Comparison of ENCODE assay signal across 11 cellular contexts in the genomic region with DNA sequence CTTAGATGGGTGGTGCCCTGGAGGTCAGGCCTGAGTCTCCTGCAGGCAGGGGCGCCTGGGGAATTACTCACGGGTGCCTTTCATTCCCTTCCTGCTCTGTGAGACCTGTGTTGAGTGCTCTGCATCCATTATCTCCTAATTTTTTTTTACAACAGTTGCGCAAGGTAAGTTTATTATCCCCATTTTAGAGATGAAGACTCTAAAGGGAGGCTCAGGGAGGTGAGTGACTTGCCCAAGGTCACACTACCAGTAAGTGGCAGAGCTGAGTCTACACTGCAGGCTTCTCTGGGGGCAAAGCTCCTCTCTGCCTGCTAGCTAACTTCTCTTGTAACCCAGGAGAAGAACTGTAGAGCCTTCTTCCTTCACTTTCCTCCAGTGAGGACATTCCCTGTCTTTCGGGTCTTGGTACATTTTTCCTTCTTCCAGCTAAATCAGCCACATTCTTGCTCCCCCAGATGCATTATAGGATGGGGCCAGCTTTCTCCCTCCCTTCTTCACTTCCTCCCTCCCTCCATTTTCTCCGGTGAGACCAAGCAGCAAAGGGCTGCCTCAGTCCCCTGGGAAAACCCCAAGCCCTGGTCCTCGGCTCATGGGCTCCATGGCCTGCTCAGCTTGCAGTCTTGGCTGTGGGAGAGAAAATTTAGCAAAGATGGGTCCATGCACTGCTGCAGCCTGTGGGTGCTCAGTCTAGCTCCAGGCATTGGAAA. TPM values are rescaled to one million over a fixed set of nuclear protein-coding genes. Genes with fewer than 3 reads are reported as not detected.
DNase-seq lines count a peak whose midpoint lies in the region; FAIRE-seq and TF ChIP-seq lines count a peak whose summit lies in the region.
"Had no signal": no experiment of that assay in that cellular context is flagged by ENCODE, and none has a peak within 500 bp of the region (broad histone marks: within the 10 kb centered on the region; RNA-seq: fewer than 3 reads in every experiment).

No MANE protein-coding gene starts in this region.

- peaks cover 9% of the 10 kb centered on the region for H3K23me2 ChIP-seq in H1 (ENCODE audit: low read depth, low read length)

- H4K5ac ChIP-seq in H1 (ENCODE audit: insufficient read length, low read depth, low read length) = peak overlapping the region; percentile 22

- H4K8ac ChIP-seq in H1 (ENCODE audit: extremely low read depth, insufficient read depth, low read length) = peak overlapping the region; percentile 87

- H4K20me1 ChIP-seq in H1 (replicated peaks in 1 of 2; ENCODE audit: control insufficient read depth in 1 of 2, insufficient read depth in 2 of 2, low read length in 2 of 2) = peaks cover 3 to 7% of the 10 kb centered on the region in 2 experiments

- 78% methylated on average over 6 of the region's 6 CpGs; no CpG with 5 or more reads in 1 of the 2 experiments for WGBS in H1 (ENCODE audit: extremely low coverage in 1 of 2, insufficient coverage in 1 of 2, insufficient read length in 1 of 2, insufficient replicate concordance in 2 of 2, low coverage in 1 of 2, low lambda C conversion rate in 2 of 2, missing lambda C conversion rate in 1 of 2), 2 experiments

- peaks cover 49% of the 10 kb centered on the region for H3K4me1 Mint-ChIP-seq in activated CD4-positive, alpha-beta T cell treated with anti-CD3 and anti-CD28 coated beads, Interleukin-2, amount 10 ng/mL, durations not matched to agents 7 days and 5 days

- no peaks in the 10 kb centered on the region; the same call in none of the 2 replicates for H3K79me1 ChIP-seq in H1 (ENCODE audit: low read depth, low read length)

- no peak for DNase-seq in activated CD4-positive, alpha-beta T cell treated with anti-CD3 and anti-CD28 coated beads, Interleukin-2, amount 10 ng/mL, durations not matched to agents 7 days and 5 days
- no peak for DNase-seq in activated CD4-positive, alpha-beta T cell treated with anti-CD3 and anti-CD28 coated beads, Interleukin-2, amount 50 U/mL, for 1 hour
- DNase-seq in SJCRH30 (peak in 1 of 2 experiments; percentile 39), H1 (ENCODE audit: low read depth in 1 of 2, low spot score in 2 of 2) (no peak), kidney (no peak), NCI-H1436 (lab: John Stamatoyannopoulos, UW) (no peak), GM19238 (ENCODE audit: insufficient read length, low spot score) (no peak)
- DNase-seq: upper lobe of right lung had no signal

- no peaks in the 10 kb centered on the region for H3K9me3 ChIP-seq in SJCRH30 (replicated peaks)
- no peaks in the 10 kb centered on the region for H3K9me3 ChIP-seq in H1 (ENCODE audit: insufficient read depth in 2 of 2, low read depth in 1 of 2, low read length in 1 of 2)
- H3K9me3 ChIP-seq in skeletal muscle satellite cell (replicated peaks; ENCODE audit: low read length) = no peaks in the 10 kb centered on the region
- H3K9me3 ChIP-seq in kidney (ENCODE audit: control insufficient read depth in 1 of 2, low read length in 2 of 2) = no peaks in the 10 kb centered on the region
- H3K9me3 ChIP-seq: upper lobe of right lung had no signal

- intact Hi-C loops in kidney (cut with DNase I) = no loop called here

- peak overlapping the region; percentile 73 for H3K27ac Mint-ChIP-seq in activated CD4-positive, alpha-beta T cell treated with anti-CD3 and anti-CD28 coated beads, Interleukin-2, amount 10 ng/mL, durations not matched to agents 7 days and 5 days
- H3K27ac Mint-ChIP-seq: dendritic cell treated with granulocyte-macrophage colony-stimulating factor and Interleukin-4, amounts not matched to agents 40 ng/mL and 50 ng/mL, for 4 days had no signal

- peak overlapping the region; percentile 64 for H3K4me3 Mint-ChIP-seq in activated CD4-positive, alpha-beta T cell treated with anti-CD3 and anti-CD28 coated beads, Interleukin-2, amount 10 ng/mL, durations not matched to agents 7 days and 5 days
- H3K4me3 Mint-ChIP-seq: dendritic cell treated with granulocyte-macrophage colony-stimulating factor and Interleukin-4, amounts not matched to agents 40 ng/mL and 50 ng/mL, for 4 days had no signal

- H2AFZ ChIP-seq in H1 (ENCODE audit: low read length) = no peak overlapping the region

- H3K23ac ChIP-seq in H1 (ENCODE audit: insufficient read length) = no peak overlapping the region

- peak overlapping the region; percentile 66 for H3K4ac ChIP-seq in H1 (replicated peaks; ENCODE audit: insufficient read length, low read depth, low read length)

- H3K27ac ChIP-seq in SJCRH30 (peak overlapping the region; percentile 75), H1 (ENCODE audit: low read depth, low read length) (peak overlapping the region; percentile 59; the same call in 1 of the 2 replicates), kidney (ENCODE audit: low read depth in 2 of 2, low read length in 2 of 2) (no peak overlapping the region)
- H3K27ac ChIP-seq: upper lobe of right lung had no signal

- H2BK20ac ChIP-seq in H1 (ENCODE audit: low read length) = 0 out of 2 replicates have a peak overlapping the region, but pooled peaks have one; percentile 77

- TF ChIP-seq POLR2A in H1 (IDR thresholded peaks at IDR 0.05; ENCODE audit: control extremely low read depth in 1 of 2, low read depth in 2 of 2, low read length in 2 of 2) = no peak

- no peaks in the 10 kb centered on the region for H3K9me3 Mint-ChIP-seq in activated CD4-positive, alpha-beta T cell treated with anti-CD3 and anti-CD28 coated beads, Interleukin-2, amount 10 ng/mL, durations not matched to agents 7 days and 5 days
- H3K9me3 Mint-ChIP-seq: dendritic cell treated with granulocyte-macrophage colony-stimulating factor and Interleukin-4, amounts not matched to agents 40 ng/mL and 50 ng/mL, for 4 days had no signal

- H4K91ac ChIP-seq in H1 (replicated peaks; ENCODE audit: insufficient read length, low read length) = no peak overlapping the region

- H3K14ac ChIP-seq in H1 (ENCODE audit: insufficient read length) = no peak overlapping the region

- POLR2A ChIA-PET in activated CD4-positive, alpha-beta T cell treated with anti-CD3 and anti-CD28 coated beads, Interleukin-2, amount 10 ng/mL, durations not matched to agents 7 days and 5 days (lab: Charles Lee) = interaction anchor here (0.8 kb wide), 1 partner anchor 44 kb away, joined by 4 read pairs; no protein-coding TSS in a partner anchor
- POLR2A ChIA-PET in H1 (lab: Charles Lee; ENCODE audit: partially characterized antibody) = interaction anchor here (0.7 to 67.5 kb wide), 18 partner anchors 21 to 143 kb away, joined by 3 to 3349 read pairs (median 4); a partner anchor contains a TSS

- FAIRE-seq in H1 (lab: Jason Lieb, UNC) (no peak), kidney (lab: Jason Lieb, UNC) (no peak)

- CTCF ChIA-PET in activated CD4-positive, alpha-beta T cell treated with anti-CD3 and anti-CD28 coated beads, Interleukin-2, amount 10 ng/mL, durations not matched to agents 7 days and 5 days (lab: Charles Lee) = interaction anchor here (0.9 to 46.8 kb wide), 8 partner anchors 7 to 139 kb away, joined by 3 to 1643 read pairs (median 6); a partner anchor contains a TSS
- CTCF ChIA-PET in H1 (lab: Charles Lee; ENCODE audit: partially characterized antibody) = interaction anchor here (0.8 to 23.6 kb wide), 16 partner anchors 8 to 140 kb away, joined by 3 to 430 read pairs (median 5); a partner anchor contains a TSS

- H3K9ac ChIP-seq in H1 (replicated peaks in 1 of 4; ENCODE audit: extremely low read depth in 1 of 4, low read depth in 3 of 4, low read length in 3 of 4) = no peak overlapping the region
- H3K9ac ChIP-seq in skeletal muscle satellite cell (ENCODE audit: low read depth, low read length) = peak overlapping the region; percentile 71
- no peak overlapping the region for H3K9ac ChIP-seq in kidney (ENCODE audit: low read length in 2 of 2)

- no peak overlapping the region for H2BK15ac ChIP-seq in H1 (ENCODE audit: low read length)

- H2BK12ac ChIP-seq in H1 (ENCODE audit: low read depth, low read length) = peak overlapping the region; percentile 80; the same call in 1 of the 2 replicates

- H3K4me2 ChIP-seq in H1 (ENCODE audit: insufficient read depth in 1 of 2, low read depth in 2 of 2, low read length in 2 of 2) = peak overlapping the region; percentile 89 to 93
- peak overlapping the region; percentile 90 for H3K4me2 ChIP-seq in skeletal muscle satellite cell (ENCODE audit: low read length)

- H3K4me3 ChIP-seq in SJCRH30 = peak overlapping the region; percentile 76
- H3K4me3 ChIP-seq in H1 (ENCODE audit: extremely low read depth in 1 of 4, insufficient read depth in 2 of 4, low read depth in 3 of 4, low read length in 4 of 4) = peak overlapping the region in 3 of 4 experiments; percentile 33 to 74 (median 46); a peak in 4 of 8 replicates
- H3K4me3 ChIP-seq in skeletal muscle satellite cell (ENCODE audit: low read length) = peak overlapping the region; percentile 82
- H3K4me3 ChIP-seq in kidney (ENCODE audit: low read length in 2 of 2) = no peak overlapping the region
- H3K4me3 ChIP-seq: upper lobe of right lung had no signal

- peak overlapping the region; percentile 40; the same call in 1 of the 2 replicates for H2AK5ac ChIP-seq in H1 (ENCODE audit: low read depth, low read length)

- TF ChIP-seq CTCF in H1 (IDR thresholded peaks at IDR 0.05; ENCODE audit: control extremely low read depth in 1 of 3, insufficient read depth in 1 of 3, low read depth in 1 of 3, low read length in 3 of 3) (no peak), kidney (IDR thresholded peaks at IDR 0.05; ENCODE audit: borderline replicate concordance, extremely low read depth, insufficient read depth) (no peak)

- H3K27me3 ChIP-seq in SJCRH30 = no peaks in the 10 kb centered on the region
- H3K27me3 ChIP-seq in H1 (replicated peaks in 1 of 4; ENCODE audit: control insufficient read depth in 3 of 4, extremely low read depth in 1 of 4, insufficient read depth in 3 of 4, low read length in 3 of 4) = peaks cover 0 to 19% (median 10%) of the 10 kb centered on the region in 4 experiments; a peak in 5 of 7 replicates
- no peaks in the 10 kb centered on the region for H3K27me3 ChIP-seq in skeletal muscle satellite cell (ENCODE audit: control insufficient read depth, insufficient read depth, low read length)

- H2BK5ac ChIP-seq in H1 (ENCODE audit: low read depth, low read length) = peak overlapping the region; percentile 20; the same call in 1 of the 2 replicates

- no peak overlapping the region for H3K56ac ChIP-seq in H1 (replicated peaks; ENCODE audit: insufficient read length, low read depth, low read length)

- H3K4me1 ChIP-seq in SJCRH30 (peaks cover 12% of the 10 kb centered on the region), H1 (replicated peaks in 1 of 4; ENCODE audit: control insufficient read depth in 3 of 4, insufficient read depth in 4 of 4, low read length in 3 of 4) (peaks cover 0 to 32% (median 17%) of the 10 kb centered on the region in 4 experiments; a peak in 6 of 7 replicates), skeletal muscle satellite cell (ENCODE audit: control insufficient read depth, insufficient read depth, low read length) (peaks cover 21% of the 10 kb centered on the region), kidney (ENCODE audit: control insufficient read depth in 1 of 2, insufficient read depth in 1 of 2, low read depth in 1 of 2, low read length in 2 of 2) (peaks cover 6 to 11% of the 10 kb centered on the region in 2 donors)

- no peaks in the 10 kb centered on the region for H3K79me2 ChIP-seq in H1 (ENCODE audit: control insufficient read depth in 1 of 2, insufficient read depth in 2 of 2, low read length in 2 of 2)

- no peak for TF ChIP-seq EP300 in H1 (IDR thresholded peaks at IDR 0.05; ENCODE audit: borderline replicate concordance in 1 of 2, low read depth in 2 of 2, low read length in 2 of 2)

- no peak for TF ChIP-seq RAD21 in H1 (IDR thresholded peaks at IDR 0.05 in 1 of 2, conservative IDR thresholded peaks at IDR 0.05 in 1 of 2; ENCODE audit: low read depth in 2 of 2, low read length in 2 of 2)

- H3K36me3 Mint-ChIP-seq in activated CD4-positive, alpha-beta T cell treated with anti-CD3 and anti-CD28 coated beads, Interleukin-2, amount 10 ng/mL, durations not matched to agents 7 days and 5 days (ENCODE audit: low read depth) = peaks cover 3% of the 10 kb centered on the region

- peaks cover 13% of the 10 kb centered on the region for H3K27me3 Mint-ChIP-seq in activated CD4-positive, alpha-beta T cell treated with anti-CD3 and anti-CD28 coated beads, Interleukin-2, amount 10 ng/mL, durations not matched to agents 7 days and 5 days

- H3K36me3 ChIP-seq in SJCRH30 (peaks cover 12% of the 10 kb centered on the region; the same call in 1 of the 2 replicates), H1 (ENCODE audit: control insufficient read depth in 2 of 4, insufficient read depth in 4 of 4, low read length in 3 of 4) (no peaks in the 10 kb centered on the region), skeletal muscle satellite cell (ENCODE audit: insufficient read depth, low read length) (peaks cover 6% of the 10 kb centered on the region), kidney (ENCODE audit: control insufficient read depth in 1 of 2, insufficient read depth in 2 of 2, low read length in 2 of 2) (no peaks in the 10 kb centered on the region)
- H3K36me3 ChIP-seq: upper lobe of right lung had no signal

- H3K18ac ChIP-seq in H1 (ENCODE audit: extremely low read depth, low read length) = no peak overlapping the region; the same call in 1 of the 2 replicates

- peak overlapping the region; percentile 63 for H2BK120ac ChIP-seq in H1 (replicated peaks; ENCODE audit: low read depth, low read length)

RNA-seq across cellular contexts. Expression of a gene that starts 1.8 kb away (rescaled TPM):
- total RNA-seq in activated CD4-positive, alpha-beta T cell treated with anti-CD3 and anti-CD28 coated beads, Interleukin-2, amount 10 ng/mL, durations not matched to agents 7 days and 5 days = 1 to 10 TPM; 5.3 to 9.7 TPM
- total RNA-seq in SJCRH30 (2014; rRNA removed; shearing (Covaris generic)) = 6.4 TPM in 2 replicates
- total RNA-seq in H1 (2021; fragmentation: NEBNext Ultra II Directional; extraction: Animal tissue kit (Norgen Biotek cat#: 25700)) = 8.0 and 8.6 TPM in 2 replicates
- polyA plus RNA-seq in H1 (2011; rRNA removed) (11.8 and 23.1 TPM in 2 replicates), kidney (ENCODE audit: insufficient read depth, low read depth, low replicate concordance) (1.6 TPM)
- 11.7 TPM for polyA plus RNA-seq in H1 (2011; cell fraction: cytosol; rRNA removed)
- polyA plus RNA-seq in H1 (2011; cell fraction: nucleus; rRNA removed) = 12.5 TPM
- polyA plus RNA-seq in H1 (2012, experiment 1 of 2) = 0.79 to 4.9 TPM (median 4.9 TPM) in 4 replicates
- 2.8 TPM for polyA plus RNA-seq in H1 (2012, experiment 2 of 2)
- polyA plus RNA-seq in H1 (2013, experiment 1 of 2) = 5.2 TPM
- polyA plus RNA-seq in H1 (2013, experiment 2 of 2) = 4.9 TPM
- 0.12 and 0.13 TPM in 2 replicates for polyA minus RNA-seq in H1 (2011; rRNA and poly(A)+ RNA removed)
- polyA minus RNA-seq in H1 (2011; cell fraction: cytosol; rRNA and poly(A)+ RNA removed) = 5.2 TPM
- 7.5 TPM for polyA minus RNA-seq in H1 (2011; cell fraction: nucleus; rRNA and poly(A)+ RNA removed)
- 35.2 and 37.8 TPM in 2 replicates for total RNA-seq in skeletal muscle satellite cell (2012; rRNA removed)
- total RNA-seq in kidney = 5.5 TPM

RNA-seq across cellular contexts. Expression of a gene that starts 21.9 kb away (rescaled TPM):
- 100 to 1,000 TPM; 242 to 296 TPM for total RNA-seq in activated CD4-positive, alpha-beta T cell treated with anti-CD3 and anti-CD28 coated beads, Interleukin-2, amount 10 ng/mL, durations not matched to agents 7 days and 5 days
- total RNA-seq in SJCRH30 (2014; rRNA removed; shearing (Covaris generic)) = 45.1 and 48.4 TPM in 2 replicates
- 52.0 and 57.8 TPM in 2 replicates for total RNA-seq in H1 (2021; fragmentation: NEBNext Ultra II Directional; extraction: Animal tissue kit (Norgen Biotek cat#: 25700))
- polyA plus RNA-seq in H1 (2011; rRNA removed) (31.8 and 50.8 TPM in 2 replicates), kidney (ENCODE audit: insufficient read depth, low read depth, low replicate concordance) (9.6 TPM)
- polyA plus RNA-seq in H1 (2011; cell fraction: cytosol; rRNA removed) = 43.3 TPM
- polyA plus RNA-seq in H1 (2011; cell fraction: nucleus; rRNA removed) = 53.8 TPM
- polyA plus RNA-seq in H1 (2012, experiment 1 of 2) = 32.8 to 46.4 TPM (median 42.2 TPM) in 4 replicates
- polyA plus RNA-seq in H1 (2012, experiment 2 of 2) = 38.4 TPM
- polyA plus RNA-seq in H1 (2013, experiment 1 of 2) = 23.7 TPM
- polyA plus RNA-seq in H1 (2013, experiment 2 of 2) = 24.5 TPM
- polyA minus RNA-seq in H1 (2011; rRNA and poly(A)+ RNA removed) = 21.9 and 25.8 TPM in 2 replicates
- polyA minus RNA-seq in H1 (2011; cell fraction: cytosol; rRNA and poly(A)+ RNA removed) = 27.7 TPM
- 39.0 TPM for polyA minus RNA-seq in H1 (2011; cell fraction: nucleus; rRNA and poly(A)+ RNA removed)
- total RNA-seq in skeletal muscle satellite cell (2012; rRNA removed) = 22.1 and 28.4 TPM in 2 replicates
- 37.8 TPM for total RNA-seq in kidney

RNA-seq across cellular contexts. Expression of a gene that starts 25.0 kb away (rescaled TPM):
- total RNA-seq in activated CD4-positive, alpha-beta T cell treated with anti-CD3 and anti-CD28 coated beads, Interleukin-2, amount 10 ng/mL, durations not matched to agents 7 days and 5 days = 1 to 10 TPM; 4.2 to 4.8 TPM
- total RNA-seq in SJCRH30 (2014; rRNA removed; shearing (Covaris generic)) = 239 and 265 TPM in 2 replicates
- 325 and 333 TPM in 2 replicates for total RNA-seq in H1 (2021; fragmentation: NEBNext Ultra II Directional; extraction: Animal tissue kit (Norgen Biotek cat#: 25700))
- 168 and 250 TPM in 2 replicates for polyA plus RNA-seq in H1 (2011; rRNA removed)
- polyA plus RNA-seq in H1 (2011; cell fraction: cytosol; rRNA removed) = 212 TPM
- polyA plus RNA-seq in H1 (2011; cell fraction: nucleus; rRNA removed) = 1,074 TPM
- 188 to 314 TPM (median 284 TPM) in 4 replicates for polyA plus RNA-seq in H1 (2012, experiment 1 of 2)
- 241 TPM for polyA plus RNA-seq in H1 (2012, experiment 2 of 2)
- polyA plus RNA-seq in H1 (2013, experiment 1 of 2) = 332 TPM
- 350 TPM for polyA plus RNA-seq in H1 (2013, experiment 2 of 2)
- polyA minus RNA-seq in H1 (2011; rRNA and poly(A)+ RNA removed) = 120 and 154 TPM in 2 replicates
- 133 TPM for polyA minus RNA-seq in H1 (2011; cell fraction: cytosol; rRNA and poly(A)+ RNA removed)
- polyA minus RNA-seq in H1 (2011; cell fraction: nucleus; rRNA and poly(A)+ RNA removed) = 288 TPM
- 191 and 225 TPM in 2 replicates for total RNA-seq in skeletal muscle satellite cell (2012; rRNA removed)
- 64.2 TPM for total RNA-seq in kidney
- 56.5 TPM for polyA plus RNA-seq in kidney (ENCODE audit: insufficient read depth, low read depth, low replicate concordance)

RNA-seq across cellular contexts. Expression of a gene that starts 39.0 kb away (rescaled TPM):
- under 1 TPM; 0.22 to 0.60 TPM for total RNA-seq in activated CD4-positive, alpha-beta T cell treated with anti-CD3 and anti-CD28 coated beads, Interleukin-2, amount 10 ng/mL, durations not matched to agents 7 days and 5 days
- total RNA-seq in SJCRH30 (2014; rRNA removed; shearing (Covaris generic)) = 5.9 and 6.5 TPM in 2 replicates
- total RNA-seq in H1 (2021; fragmentation: NEBNext Ultra II Directional; extraction: Animal tissue kit (Norgen Biotek cat#: 25700)) = 5.4 and 6.5 TPM in 2 replicates
- polyA plus RNA-seq in H1 (2011; rRNA removed) = 7.8 and 12.0 TPM in 2 replicates
- 6.0 TPM for polyA plus RNA-seq in H1 (2011; cell fraction: cytosol; rRNA removed)
- polyA plus RNA-seq in H1 (2011; cell fraction: nucleus; rRNA removed) = 5.0 TPM
- polyA plus RNA-seq in H1 (2012, experiment 1 of 2) = 3.5 to 7.1 TPM (median 4.9 TPM) in 4 replicates
- 3.5 TPM for polyA plus RNA-seq in H1 (2012, experiment 2 of 2)
- 2.6 TPM for polyA plus RNA-seq in H1 (2013, experiment 1 of 2)
- 3.1 TPM for polyA plus RNA-seq in H1 (2013, experiment 2 of 2)
- polyA minus RNA-seq in H1 (2011; rRNA and poly(A)+ RNA removed) = 0.85 and 0.88 TPM in 2 replicates
- polyA minus RNA-seq in H1 (2011; cell fraction: cytosol; rRNA and poly(A)+ RNA removed) = 2.3 TPM
- polyA minus RNA-seq in H1 (2011; cell fraction: nucleus; rRNA and poly(A)+ RNA removed) = 2.7 TPM
- 1.3 and 1.5 TPM in 2 replicates for total RNA-seq in skeletal muscle satellite cell (2012; rRNA removed)
- 4.2 TPM for total RNA-seq in kidney
- polyA plus RNA-seq in kidney (ENCODE audit: insufficient read depth, low read depth, low replicate concordance) = 3.1 TPM

RNA-seq across cellular contexts. Expression of a gene that starts 47.9 kb away (rescaled TPM):
- total RNA-seq in activated CD4-positive, alpha-beta T cell treated with anti-CD3 and anti-CD28 coated beads, Interleukin-2, amount 10 ng/mL, durations not matched to agents 7 days and 5 days = not detected
- not detected in 2 replicates for total RNA-seq in SJCRH30 (2014; rRNA removed; shearing (Covaris generic))
- not detected in 2 replicates for total RNA-seq in H1 (2021; fragmentation: NEBNext Ultra II Directional; extraction: Animal tissue kit (Norgen Biotek cat#: 25700))
- not detected in 2 replicates for polyA plus RNA-seq in H1 (2011; rRNA removed)
- not detected for polyA plus RNA-seq in H1 (2011; cell fraction: cytosol; rRNA removed)
- not detected for polyA plus RNA-seq in H1 (2011; cell fraction: nucleus; rRNA removed)
- not detected in 4 replicates for polyA plus RNA-seq in H1 (2012, experiment 1 of 2)
- polyA plus RNA-seq in H1 (2012, experiment 2 of 2) = not detected
- not detected for polyA plus RNA-seq in H1 (2013, experiment 1 of 2)
- polyA plus RNA-seq in H1 (2013, experiment 2 of 2) = not detected
- polyA minus RNA-seq in H1 (2011; rRNA and poly(A)+ RNA removed) = not detected in 2 replicates
- not detected for polyA minus RNA-seq in H1 (2011; cell fraction: cytosol; rRNA and poly(A)+ RNA removed)
- not detected for polyA minus RNA-seq in H1 (2011; cell fraction: nucleus; rRNA and poly(A)+ RNA removed)
- not detected in 2 replicates for total RNA-seq in skeletal muscle satellite cell (2012; rRNA removed)
- not detected for total RNA-seq in kidney
- polyA plus RNA-seq in kidney (ENCODE audit: insufficient read depth, low read depth, low replicate concordance) = not detected
- total RNA-seq: left colon, upper lobe of right lung had no signal

Comparison
In these comparisons a context has a peak if more than half of its experiments do, and no peak if none do; other contexts are left out.
1. H3K27ac ChIP-seq: peak in SJCRH30 (single experiment) and H1 (single experiment); none in kidney (0 of 2).
2. H3K4me3 ChIP-seq: peak in SJCRH30 (single experiment), H1 (3 of 4) and skeletal muscle satellite cell (single experiment); none in kidney (0 of 2).
3. RNA of a gene that starts 25.0 kb away (total RNA-seq): 325 to 333 TPM in H1, 239 to 265 TPM in SJCRH30 and 64.2 TPM in kidney (single experiment); 4.2 to 4.8 TPM in activated CD4-positive, alpha-beta T cell treated with anti-CD3 and anti-CD28 coated beads, Interleukin-2, amount 10 ng/mL, durations not matched to agents 7 days and 5 days; every median in the first group is over 10 times any median in the second.